In genomic region chr12:40208707-40209106, GRCh38 we compare ENCODE assay signal across 1 cellular context.
TF ChIP-seq lines count a peak whose summit lies in the region.

No MANE protein-coding gene starts in this region.

TF ChIP-seq in GM23338, 12 proteins besides CTCF, POLR2A, EP300 and RAD21 (continued from another document):
- TF ChIP-seq REST (IDR thresholded peaks at IDR 0.05; ENCODE audit: unreplicated experiment) (no peak), ETS1 (IDR thresholded peaks at IDR 0.05) (no peak), ZNF114 (CRISPR knock-in tag; IDR thresholded peaks at IDR 0.05) (no peak), CREB1 (CRISPR knock-in tag; IDR thresholded peaks at IDR 0.05; ENCODE audit: low read depth) (no peak)
